1 cellular context compared by ENCODE assay signal in the genomic region with DNA sequence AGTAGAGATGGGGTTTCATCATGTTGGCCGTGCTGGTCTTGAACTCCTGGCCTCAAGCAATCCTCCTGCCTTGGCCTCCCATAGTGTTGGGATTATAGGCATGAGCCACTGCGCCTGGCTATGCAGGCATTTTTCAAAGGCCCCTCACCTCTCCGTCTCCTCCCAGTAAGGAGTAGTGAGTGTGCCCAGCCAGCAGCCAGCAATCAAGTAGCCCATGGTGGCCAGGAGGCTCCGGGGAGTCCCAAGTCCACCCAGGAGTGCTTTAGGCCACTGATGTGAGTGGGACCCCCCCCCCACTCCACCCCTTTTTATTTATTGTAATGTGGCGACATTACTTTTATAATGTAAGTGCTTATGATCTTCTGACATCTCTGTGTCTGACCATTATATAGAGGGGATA.
TF ChIP-seq lines count a peak whose summit lies in the region.

No MANE protein-coding gene starts in this region.

TF ChIP-seq in WTC11, 78 proteins besides CTCF, POLR2A, EP300 and RAD21 (continued from another document):
- TF ChIP-seq, protein P1, sequence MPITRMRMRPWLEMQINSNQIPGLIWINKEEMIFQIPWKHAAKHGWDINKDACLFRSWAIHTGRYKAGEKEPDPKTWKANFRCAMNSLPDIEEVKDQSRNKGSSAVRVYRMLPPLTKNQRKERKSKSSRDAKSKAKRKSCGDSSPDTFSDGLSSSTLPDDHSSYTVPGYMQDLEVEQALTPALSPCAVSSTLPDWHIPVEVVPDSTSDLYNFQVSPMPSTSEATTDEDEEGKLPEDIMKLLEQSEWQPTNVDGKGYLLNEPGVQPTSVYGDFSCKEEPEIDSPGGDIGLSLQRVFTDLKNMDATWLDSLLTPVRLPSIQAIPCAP (CRISPR knock-in tag; IDR thresholded peaks at IDR 0.05) = no peak
- TF ChIP-seq, protein P2, sequence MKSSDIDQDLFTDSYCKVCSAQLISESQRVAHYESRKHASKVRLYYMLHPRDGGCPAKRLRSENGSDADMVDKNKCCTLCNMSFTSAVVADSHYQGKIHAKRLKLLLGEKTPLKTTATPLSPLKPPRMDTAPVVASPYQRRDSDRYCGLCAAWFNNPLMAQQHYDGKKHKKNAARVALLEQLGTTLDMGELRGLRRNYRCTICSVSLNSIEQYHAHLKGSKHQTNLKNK (CRISPR knock-in tag; IDR thresholded peaks at IDR 0.05) = no peak
- TF ChIP-seq ZNF121 (CRISPR knock-in tag; IDR thresholded peaks at IDR 0.05) (no peak), SP1 (CRISPR knock-in tag; conservative IDR thresholded peaks at IDR 0.05) (no peak), ZNF138 (CRISPR knock-in tag; conservative IDR thresholded peaks at IDR 0.05) (no peak), NFATC4 (CRISPR knock-in tag; IDR thresholded peaks at IDR 0.05) (no peak), ZNF396 (CRISPR knock-in tag; IDR thresholded peaks at IDR 0.05; ENCODE audit: borderline replicate concordance) (no peak), ZNF232 (CRISPR knock-in tag; IDR thresholded peaks at IDR 0.05) (no peak)
- TF ChIP-seq, protein P3, sequence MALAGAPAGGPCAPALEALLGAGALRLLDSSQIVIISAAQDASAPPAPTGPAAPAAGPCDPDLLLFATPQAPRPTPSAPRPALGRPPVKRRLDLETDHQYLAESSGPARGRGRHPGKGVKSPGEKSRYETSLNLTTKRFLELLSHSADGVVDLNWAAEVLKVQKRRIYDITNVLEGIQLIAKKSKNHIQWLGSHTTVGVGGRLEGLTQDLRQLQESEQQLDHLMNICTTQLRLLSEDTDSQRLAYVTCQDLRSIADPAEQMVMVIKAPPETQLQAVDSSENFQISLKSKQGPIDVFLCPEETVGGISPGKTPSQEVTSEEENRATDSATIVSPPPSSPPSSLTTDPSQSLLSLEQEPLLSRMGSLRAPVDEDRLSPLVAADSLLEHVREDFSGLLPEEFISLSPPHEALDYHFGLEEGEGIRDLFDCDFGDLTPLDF (CRISPR knock-in tag; IDR thresholded peaks at IDR 0.05) = no peak
- TF ChIP-seq, protein P4, sequence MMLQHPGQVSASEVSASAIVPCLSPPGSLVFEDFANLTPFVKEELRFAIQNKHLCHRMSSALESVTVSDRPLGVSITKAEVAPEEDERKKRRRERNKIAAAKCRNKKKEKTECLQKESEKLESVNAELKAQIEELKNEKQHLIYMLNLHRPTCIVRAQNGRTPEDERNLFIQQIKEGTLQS (CRISPR knock-in tag; conservative IDR thresholded peaks at IDR 0.05) = no peak
- TF ChIP-seq, protein P5, sequence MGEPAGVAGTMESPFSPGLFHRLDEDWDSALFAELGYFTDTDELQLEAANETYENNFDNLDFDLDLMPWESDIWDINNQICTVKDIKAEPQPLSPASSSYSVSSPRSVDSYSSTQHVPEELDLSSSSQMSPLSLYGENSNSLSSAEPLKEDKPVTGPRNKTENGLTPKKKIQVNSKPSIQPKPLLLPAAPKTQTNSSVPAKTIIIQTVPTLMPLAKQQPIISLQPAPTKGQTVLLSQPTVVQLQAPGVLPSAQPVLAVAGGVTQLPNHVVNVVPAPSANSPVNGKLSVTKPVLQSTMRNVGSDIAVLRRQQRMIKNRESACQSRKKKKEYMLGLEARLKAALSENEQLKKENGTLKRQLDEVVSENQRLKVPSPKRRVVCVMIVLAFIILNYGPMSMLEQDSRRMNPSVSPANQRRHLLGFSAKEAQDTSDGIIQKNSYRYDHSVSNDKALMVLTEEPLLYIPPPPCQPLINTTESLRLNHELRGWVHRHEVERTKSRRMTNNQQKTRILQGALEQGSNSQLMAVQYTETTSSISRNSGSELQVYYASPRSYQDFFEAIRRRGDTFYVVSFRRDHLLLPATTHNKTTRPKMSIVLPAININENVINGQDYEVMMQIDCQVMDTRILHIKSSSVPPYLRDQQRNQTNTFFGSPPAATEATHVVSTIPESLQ (CRISPR knock-in tag; IDR thresholded peaks at IDR 0.05) = no peak
- TF ChIP-seq, protein P6, sequence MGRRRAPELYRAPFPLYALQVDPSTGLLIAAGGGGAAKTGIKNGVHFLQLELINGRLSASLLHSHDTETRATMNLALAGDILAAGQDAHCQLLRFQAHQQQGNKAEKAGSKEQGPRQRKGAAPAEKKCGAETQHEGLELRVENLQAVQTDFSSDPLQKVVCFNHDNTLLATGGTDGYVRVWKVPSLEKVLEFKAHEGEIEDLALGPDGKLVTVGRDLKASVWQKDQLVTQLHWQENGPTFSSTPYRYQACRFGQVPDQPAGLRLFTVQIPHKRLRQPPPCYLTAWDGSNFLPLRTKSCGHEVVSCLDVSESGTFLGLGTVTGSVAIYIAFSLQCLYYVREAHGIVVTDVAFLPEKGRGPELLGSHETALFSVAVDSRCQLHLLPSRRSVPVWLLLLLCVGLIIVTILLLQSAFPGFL (CRISPR knock-in tag; IDR thresholded peaks at IDR 0.05; ENCODE audit: borderline replicate concordance) = no peak
- TF ChIP-seq, protein P7, sequence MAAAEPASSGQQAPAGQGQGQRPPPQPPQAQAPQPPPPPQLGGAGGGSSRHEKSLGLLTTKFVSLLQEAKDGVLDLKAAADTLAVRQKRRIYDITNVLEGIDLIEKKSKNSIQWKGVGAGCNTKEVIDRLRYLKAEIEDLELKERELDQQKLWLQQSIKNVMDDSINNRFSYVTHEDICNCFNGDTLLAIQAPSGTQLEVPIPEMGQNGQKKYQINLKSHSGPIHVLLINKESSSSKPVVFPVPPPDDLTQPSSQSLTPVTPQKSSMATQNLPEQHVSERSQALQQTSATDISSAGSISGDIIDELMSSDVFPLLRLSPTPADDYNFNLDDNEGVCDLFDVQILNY (CRISPR knock-in tag; IDR thresholded peaks at IDR 0.05) = no peak
